ENCODE assay signal across 29 cellular contexts in the genomic region with DNA sequence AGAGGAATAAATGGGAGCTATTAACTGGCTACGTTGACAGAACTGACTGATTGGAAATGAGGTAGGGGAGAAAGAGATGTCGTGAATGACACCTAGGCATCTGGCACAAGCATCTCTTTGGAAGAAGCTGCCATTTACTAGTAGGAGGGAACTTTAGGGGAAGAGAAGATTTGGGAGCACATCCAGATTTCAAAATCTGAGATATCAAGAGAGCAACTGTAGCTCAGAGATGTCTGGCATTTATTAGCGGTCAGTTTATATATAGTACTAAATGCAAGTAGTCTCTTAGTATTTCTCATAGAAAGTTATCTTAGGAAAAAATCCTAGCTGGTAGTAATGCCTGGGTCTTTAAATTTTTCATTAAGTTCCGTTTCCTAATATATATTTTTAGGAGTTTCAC.
"Had no signal": no experiment of that assay in that cellular context is flagged by ENCODE, and none has a peak within 500 bp of the region (broad histone marks: within the 10 kb centered on the region; RNA-seq: fewer than 3 reads in every experiment).

No MANE protein-coding gene starts in this region.

- DNase-seq: activated CD4-positive, alpha-beta T cell treated with anti-CD3 and anti-CD28 coated beads, Interleukin-2, amount 10 ng/mL, durations not matched to agents 24 days and 14 days; activated CD4-positive, alpha-beta T cell treated with anti-CD3 and anti-CD28 coated beads, Interleukin-2, amount 50 U/mL, for 4 hours; activated CD8-positive, alpha-beta T cell treated with anti-CD3 and anti-CD28 coated beads for 36 hours; activated effector memory CD4-positive, alpha-beta T cell treated with anti-CD3 and anti-CD28 coated beads, Interleukin-2, amount 50 U/mL, for 16 hours; activated naive CD4-positive, alpha-beta T cell; activated naive CD4-positive, alpha-beta T cell treated with anti-CD3 and anti-CD28 coated beads, Interleukin-2, amount 50 U/mL, for 16 hours; activated naive CD8-positive, alpha-beta T cell treated with anti-CD3 and anti-CD28 coated beads for 36 hours; activated T-cell treated with anti-CD3 and anti-CD28 coated beads, Interleukin-2, amount 50 U/mL, for 1 hour; activated T-cell treated with anti-CD3 and anti-CD28 coated beads, Interleukin-2, amount 50 U/mL, for 72 hours; amygdala; Karpas-422; KBM-7; NCI-H1105 treated with DMSO at 0.1 percent for 48 hours; NCI-H1436; NCI-H1694; NCI-H1930; NCI-H2081 treated with DMSO at 0.1 percent for 48 hours; NCI-H345; NCI-H524 treated with DMSO at 0.1 percent for 48 hours; PC-3; SHP77; SJCRH30 had no signal

- H3K27ac Mint-ChIP-seq: activated CD4-positive, alpha-beta T cell treated with anti-CD3 and anti-CD28 coated beads, Interleukin-2, amount 10 ng/mL, durations not matched to agents 24 days and 14 days; activated CD8-positive, alpha-beta T cell treated with anti-CD3 and anti-CD28 coated beads for 36 hours; activated naive CD8-positive, alpha-beta T cell treated with anti-CD3 and anti-CD28 coated beads for 36 hours; activated T-cell treated with anti-CD3 and anti-CD28 coated beads, Interleukin-2, amount 50 U/mL, for 72 hours; activated T-helper 17 cell treated with anti-CD3 and anti-CD28 coated beads, Interleukin-2, amount 50 U/mL, for 72 hours; IgD-negative memory B cell; T-helper 1 cell treated with Interleukin-12 subunit alpha and Interleukin-12 subunit beta and Interleukin-4 antibody, amounts not matched to agents 30 μg/mL and 1 μg/mL, for 36 hours; T-helper 2 cell treated with Interferon-gamma antibody and Interleukin-4, amounts not matched to agents 5 μg/mL and 100 μg/mL, for 36 hours had no signal

- H3K4me3 Mint-ChIP-seq: activated CD4-positive, alpha-beta T cell treated with anti-CD3 and anti-CD28 coated beads, Interleukin-2, amount 10 ng/mL, durations not matched to agents 24 days and 14 days; activated CD8-positive, alpha-beta T cell treated with anti-CD3 and anti-CD28 coated beads for 36 hours; activated naive CD8-positive, alpha-beta T cell treated with anti-CD3 and anti-CD28 coated beads for 36 hours; activated T-cell treated with anti-CD3 and anti-CD28 coated beads, Interleukin-2, amount 50 U/mL, for 72 hours; activated T-helper 17 cell treated with anti-CD3 and anti-CD28 coated beads, Interleukin-2, amount 50 U/mL, for 72 hours; IgD-negative memory B cell; T-helper 1 cell treated with Interleukin-12 subunit alpha and Interleukin-12 subunit beta and Interleukin-4 antibody, amounts not matched to agents 30 μg/mL and 1 μg/mL, for 36 hours; T-helper 2 cell treated with Interferon-gamma antibody and Interleukin-4, amounts not matched to agents 5 μg/mL and 100 μg/mL, for 36 hours had no signal

- H3K27me3 Mint-ChIP-seq: activated CD4-positive, alpha-beta T cell treated with anti-CD3 and anti-CD28 coated beads, Interleukin-2, amount 10 ng/mL, durations not matched to agents 24 days and 14 days; activated CD8-positive, alpha-beta T cell treated with anti-CD3 and anti-CD28 coated beads for 36 hours; activated naive CD8-positive, alpha-beta T cell treated with anti-CD3 and anti-CD28 coated beads for 36 hours; activated T-helper 17 cell treated with anti-CD3 and anti-CD28 coated beads, Interleukin-2, amount 50 U/mL, for 72 hours; IgD-negative memory B cell had no signal

- H3K36me3 ChIP-seq: ascending aorta, cardiac muscle cell, SJCRH30 had no signal

- ATAC-seq: activated CD8-positive, alpha-beta T cell treated with anti-CD3 and anti-CD28 coated beads for 36 hours; activated T-cell treated with anti-CD3 and anti-CD28 coated beads, Interleukin-2, amount 50 U/mL, for 72 hours; activated T-helper 17 cell treated with anti-CD3 and anti-CD28 coated beads, Interleukin-2, amount 50 U/mL, for 72 hours; PC-3 had no signal

- H3K4me3 ChIP-seq: ascending aorta, cardiac muscle cell, SJCRH30, SK-N-MC had no signal

- H3K9me3 Mint-ChIP-seq: activated CD4-positive, alpha-beta T cell treated with anti-CD3 and anti-CD28 coated beads, Interleukin-2, amount 10 ng/mL, durations not matched to agents 24 days and 14 days; activated CD8-positive, alpha-beta T cell treated with anti-CD3 and anti-CD28 coated beads for 36 hours; activated naive CD8-positive, alpha-beta T cell treated with anti-CD3 and anti-CD28 coated beads for 36 hours; activated T-cell treated with anti-CD3 and anti-CD28 coated beads, Interleukin-2, amount 50 U/mL, for 72 hours; activated T-helper 17 cell treated with anti-CD3 and anti-CD28 coated beads, Interleukin-2, amount 50 U/mL, for 72 hours; IgD-negative memory B cell; T-helper 1 cell treated with Interleukin-12 subunit alpha and Interleukin-12 subunit beta and Interleukin-4 antibody, amounts not matched to agents 30 μg/mL and 1 μg/mL, for 36 hours; T-helper 2 cell treated with Interferon-gamma antibody and Interleukin-4, amounts not matched to agents 5 μg/mL and 100 μg/mL, for 36 hours had no signal

- H3K27me3 ChIP-seq: ascending aorta, cardiac muscle cell, SJCRH30 had no signal

- H3K4me1 Mint-ChIP-seq: activated naive CD8-positive, alpha-beta T cell treated with anti-CD3 and anti-CD28 coated beads for 36 hours; activated T-helper 17 cell treated with anti-CD3 and anti-CD28 coated beads, Interleukin-2, amount 50 U/mL, for 72 hours had no signal

- H3K36me3 Mint-ChIP-seq: activated naive CD8-positive, alpha-beta T cell treated with anti-CD3 and anti-CD28 coated beads for 36 hours; IgD-negative memory B cell had no signal
